In the genomic region with DNA sequence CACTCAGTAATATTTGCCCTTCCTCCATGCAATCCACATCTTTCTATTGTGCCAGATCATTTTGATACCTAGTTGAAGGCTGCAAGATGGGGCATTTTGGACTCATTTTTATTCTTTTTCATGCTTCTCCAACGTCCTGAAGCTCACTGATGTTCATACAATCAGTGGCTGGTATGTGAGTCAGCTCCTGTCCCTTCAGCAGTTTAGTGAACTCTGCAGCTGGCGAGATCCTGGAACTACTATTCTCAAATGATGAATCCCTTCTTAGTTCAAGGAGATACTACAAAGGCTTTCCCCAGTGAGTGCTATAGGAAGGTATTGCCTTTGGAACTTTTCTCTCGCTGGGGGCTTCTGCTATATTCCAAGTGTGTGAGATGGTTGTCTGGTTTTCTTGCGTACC, we compare ENCODE assay signal across 24 cellular contexts. TPM values are rescaled to one million over a fixed set of nuclear protein-coding genes. Genes with fewer than 3 reads are reported as not detected.
DNase-seq lines count a peak whose midpoint lies in the region; ATAC-seq and TF ChIP-seq lines count a peak whose summit lies in the region.
"Had no signal": no experiment of that assay in that cellular context is flagged by ENCODE, and none has a peak within 500 bp of the region (broad histone marks: within the 10 kb centered on the region; RNA-seq: fewer than 3 reads in every experiment).

No MANE protein-coding gene starts in this region.

- WGBS in IMR-90 (ENCODE audit: extremely low coverage in 2 of 2, insufficient read length in 1 of 2), 2 experiments = no CpG with 5 or more reads among the region's 4 CpGs

- no peak overlapping the region for H4K5ac ChIP-seq in IMR-90 (ENCODE audit: low read depth, low read length)

- H3K4me3 Mint-ChIP-seq in nephron progenitor cell = no peak overlapping the region
- H3K4me3 Mint-ChIP-seq: CD4-positive, alpha-beta memory T cell had no signal

- no peak overlapping the region for H3K56ac ChIP-seq in IMR-90 (ENCODE audit: extremely low read depth, insufficient read depth, low read length)

- no peak overlapping the region for H2BK20ac ChIP-seq in IMR-90 (ENCODE audit: low read depth, low read length)

- H2BK120ac ChIP-seq in IMR-90 (ENCODE audit: low read depth, low read length) = no peak overlapping the region

- peaks cover 17% of the 10 kb centered on the region for H3K9me3 Mint-ChIP-seq in nephron progenitor cell

- H4K20me1 ChIP-seq in IMR-90 (ENCODE audit: insufficient read depth, low read length) = no peaks in the 10 kb centered on the region

- dilution Hi-C loops in IMR-90 (cut with HindIII; ENCODE audit: low sequenced_read_pairs, unreplicated experiment) = no loop called here

- no peak overlapping the region for H4K91ac ChIP-seq in IMR-90 (ENCODE audit: insufficient read depth, low read depth, low read length)

- H3K27ac ChIP-seq in IMR-90 (ENCODE audit: insufficient read depth, low read length) = no peak overlapping the region
- no peak overlapping the region for H3K27ac ChIP-seq in brain microvascular endothelial cell
- H3K27ac ChIP-seq: PC-9, RWPE1 had no signal

- H2BK15ac ChIP-seq in IMR-90 (ENCODE audit: low read depth, low read length) = no peak overlapping the region

- H3K4me2 ChIP-seq in IMR-90 (ENCODE audit: low read depth, low read length) = no peak overlapping the region; the same call in 1 of the 2 replicates
- H3K4me2 ChIP-seq: PC-9 had no signal

- no peaks in the 10 kb centered on the region for H3K9me1 ChIP-seq in IMR-90 (ENCODE audit: insufficient read depth, low read length)

- no peak overlapping the region for H3K4ac ChIP-seq in IMR-90 (ENCODE audit: low read depth, low read length)

- BruUV-seq in IMR-90 (replicated peaks; lab: Mats Ljungman, UMichigan) = no TSS peak

- TF ChIP-seq POLR2A in IMR-90 (IDR thresholded peaks at IDR 0.05; ENCODE audit: low read depth, low read length) = no peak

- TF ChIP-seq CTCF in IMR-90 (conservative IDR thresholded peaks at IDR 0.05; ENCODE audit: low read depth, low read length) = no peak
- TF ChIP-seq CTCF in brain microvascular endothelial cell (IDR thresholded peaks at IDR 0.05; ENCODE audit: low read depth, low read length, missing control alignments) = no peak
- no peak for TF ChIP-seq CTCF in nephron progenitor cell (IDR thresholded peaks at IDR 0.05)

- no peaks in the 10 kb centered on the region for H3K79me1 ChIP-seq in IMR-90 (ENCODE audit: low read depth in 1 of 2, low read length in 2 of 2)

- in situ Hi-C loops in IMR-90 (cut with MboI; ENCODE audit: low sequenced_read_pairs) = no loop called here
- in situ Hi-C loops in brain microvascular endothelial cell (cut with HindIII; ENCODE audit: low pct_ligation_motif_present, low sequenced_read_pairs) = no loop called here

- H3K36me3 Mint-ChIP-seq in nephron progenitor cell (ENCODE audit: low read depth) = no peaks in the 10 kb centered on the region
- H3K36me3 Mint-ChIP-seq: CD4-positive, alpha-beta memory T cell had no signal

- no peak overlapping the region for H2AK9ac ChIP-seq in IMR-90 (replicated peaks; ENCODE audit: low read depth, low read length, poor library complexity)

- H3K4me1 Mint-ChIP-seq in nephron progenitor cell = peaks cover 13% of the 10 kb centered on the region
- H3K4me1 Mint-ChIP-seq: CD4-positive, alpha-beta memory T cell had no signal

- no peak overlapping the region for H3K14ac ChIP-seq in IMR-90 (replicated peaks; ENCODE audit: low read depth, low read length)

- H3K27me3 Mint-ChIP-seq in nephron progenitor cell (ENCODE audit: low read depth, poor library complexity) = peaks cover 6% of the 10 kb centered on the region

- no peak overlapping the region for H3K27ac Mint-ChIP-seq in nephron progenitor cell
- H3K27ac Mint-ChIP-seq: CD4-positive, alpha-beta memory T cell had no signal

- H3K27me3 ChIP-seq in IMR-90 (ENCODE audit: control insufficient read depth, insufficient read depth, low read length) = peaks cover 6% of the 10 kb centered on the region; the same call in 1 of the 2 replicates
- H3K27me3 ChIP-seq in brain microvascular endothelial cell (replicated peaks) = no peaks in the 10 kb centered on the region

- peak; percentile 38 for ATAC-seq in IMR-90 (ENCODE audit: low read depth)
- no peak for ATAC-seq in GM21360 (IDR thresholded peaks at IDR 0.05; ENCODE audit: unreplicated experiment)
- ATAC-seq: HepG2, K562 had no signal

- no peak overlapping the region for H3K4me3 ChIP-seq in IMR-90 (ENCODE audit: insufficient read depth, low read depth, low read length)
- H3K4me3 ChIP-seq in brain microvascular endothelial cell (ENCODE audit: low read depth, low read length) = no peak overlapping the region
- H3K4me3 ChIP-seq: K562, PC-9 had no signal

- no peak overlapping the region for H2AFZ ChIP-seq in IMR-90 (replicated peaks; ENCODE audit: low read length, poor library complexity)
- H2AFZ ChIP-seq: PC-9 had no signal

- no peak overlapping the region for H3K9ac ChIP-seq in IMR-90 (ENCODE audit: low read depth, low read length)

- H3K4me1 ChIP-seq in IMR-90 (ENCODE audit: control insufficient read depth, insufficient read depth, low read length) = peaks cover 2% of the 10 kb centered on the region

- no peak for TF ChIP-seq RAD21 in IMR-90 (IDR thresholded peaks at IDR 0.05; ENCODE audit: low read length)

- intact Hi-C loops in IMR-90 (cut with micrococcal nuclease) = loop anchor here (5.0 kb wide), 1 partner anchor 60 kb away; no protein-coding TSS in a partner anchor

- H3K18ac ChIP-seq in IMR-90 (ENCODE audit: low read depth, low read length) = no peak overlapping the region

- H4K8ac ChIP-seq in IMR-90 (ENCODE audit: low read depth in 2 of 2, low read length in 2 of 2) = no peak overlapping the region

- H3K23ac ChIP-seq in IMR-90 (ENCODE audit: low read depth, low read length) = no peak overlapping the region

- POLR2A ChIA-PET in IMR-90 (lab: Charles Lee; ENCODE audit: unreplicated experiment) = no interaction called here

- H2BK5ac ChIP-seq in IMR-90 (ENCODE audit: low read depth, low read length, poor library complexity, severe bottlenecking) = no peak overlapping the region

- CTCF ChIA-PET in IMR-90 (lab: Yijun Ruan, JAX) = no interaction called here

- H3K9me3 ChIP-seq in IMR-90 (ENCODE audit: control insufficient read depth, insufficient read depth, low read length) = peaks cover 6% of the 10 kb centered on the region; the same call in 1 of the 2 replicates

- no peaks in the 10 kb centered on the region for H3K36me3 ChIP-seq in IMR-90 (ENCODE audit: control insufficient read depth, insufficient read depth, low read length)
- H3K36me3 ChIP-seq in brain microvascular endothelial cell (replicated peaks) = no peaks in the 10 kb centered on the region

- DNase-seq in AG08396 (ENCODE audit: low spot score) = peak; percentile 35
- DNase-seq in IMR-90 = peak; percentile 56
- DNase-seq in brain microvascular endothelial cell = peak; percentile 39
- peak; percentile 56 for DNase-seq in kidney tubule cell (ENCODE audit: low spot score)
- DNase-seq in nephron progenitor cell = no peak
- no peak for DNase-seq in NCI-H1417 treated with DMSO at 0.1 percent for 48 hours (lab: John Stamatoyannopoulos, UW)
- no peak for DNase-seq in activated T-cell treated with anti-CD3 and anti-CD28 coated beads, Interleukin-2, amount 50 U/mL, for 1 hour
- DNase-seq: 8988T; AML-193; C1 segment of cervical spinal cord; CD4-positive, alpha-beta memory T cell; COR-L47; DMS53; Kasumi-1; NCI-H1694; NCI-H2081; NCI-H2227 treated with DMSO at 0.1 percent for 48 hours; NCI-H526 treated with DMSO at 0.1 percent for 48 hours; PC-9; SHP77 had no signal

- H2AK5ac ChIP-seq in IMR-90 (ENCODE audit: low read depth, low read length) = no peak overlapping the region

TF ChIP-seq in IMR-90, 13 proteins besides CTCF, POLR2A, EP300 and RAD21:
- TF ChIP-seq MAZ (IDR thresholded peaks at IDR 0.05; ENCODE audit: borderline replicate concordance, low read depth, low read length) (no peak), RCOR1 (IDR thresholded peaks at IDR 0.05; ENCODE audit: insufficient replicate concordance, low read length) (no peak), RFX5 (IDR thresholded peaks at IDR 0.05; ENCODE audit: low read depth, low read length) (no peak), FOS (IDR thresholded peaks at IDR 0.05; ENCODE audit: low read depth, low read length) (no peak), MAFK (IDR thresholded peaks at IDR 0.05; ENCODE audit: low read depth, low read length) (no peak), CHD1 (IDR thresholded peaks at IDR 0.05; ENCODE audit: low read depth, low read length) (no peak), CEBPB (IDR thresholded peaks at IDR 0.05; ENCODE audit: low read depth, low read length) (no peak), MXI1 (IDR thresholded peaks at IDR 0.05; ENCODE audit: borderline replicate concordance, low read depth, low read length) (no peak), BHLHE40 (IDR thresholded peaks at IDR 0.05; ENCODE audit: low read depth, low read length) (no peak), USF2 (IDR thresholded peaks at IDR 0.05; ENCODE audit: low read depth, low read length) (no peak), SMC3 (IDR thresholded peaks at IDR 0.05; ENCODE audit: low read depth, low read length) (no peak)
- TF ChIP-seq, protein P1, sequence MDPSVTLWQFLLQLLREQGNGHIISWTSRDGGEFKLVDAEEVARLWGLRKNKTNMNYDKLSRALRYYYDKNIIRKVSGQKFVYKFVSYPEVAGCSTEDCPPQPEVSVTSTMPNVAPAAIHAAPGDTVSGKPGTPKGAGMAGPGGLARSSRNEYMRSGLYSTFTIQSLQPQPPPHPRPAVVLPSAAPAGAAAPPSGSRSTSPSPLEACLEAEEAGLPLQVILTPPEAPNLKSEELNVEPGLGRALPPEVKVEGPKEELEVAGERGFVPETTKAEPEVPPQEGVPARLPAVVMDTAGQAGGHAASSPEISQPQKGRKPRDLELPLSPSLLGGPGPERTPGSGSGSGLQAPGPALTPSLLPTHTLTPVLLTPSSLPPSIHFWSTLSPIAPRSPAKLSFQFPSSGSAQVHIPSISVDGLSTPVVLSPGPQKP (IDR thresholded peaks at IDR 0.05; ENCODE audit: borderline replicate concordance, low read depth, low read length) = no peak
TF ChIP-seq in IMR-90: peak in this region for 0.

RNA-seq across cellular contexts. Expression of gene CCDC149, which starts 9.6 kb away (rescaled TPM):
- 7.0 and 8.3 TPM in 2 replicates for total RNA-seq in IMR-90 (2012; rRNA removed)
- polyA plus RNA-seq in IMR-90 (2012; rRNA removed) = 4.8 and 6.7 TPM in 2 replicates
- polyA plus RNA-seq in IMR-90 (2012; cell fraction: cytosol; rRNA removed) = 2.1 and 3.1 TPM in 2 replicates
- polyA plus RNA-seq in IMR-90 (2012; cell fraction: nucleus; rRNA removed; ENCODE audit: low replicate concordance) = 4.5 and 11.7 TPM in 2 replicates

Comparison
In these comparisons a context has a peak if more than half of its experiments do, and no peak if none do; other contexts are left out.
1. DNase-seq: peak in AG08396 (single experiment), IMR-90 (single experiment), brain microvascular endothelial cell (single experiment) and kidney tubule cell (single experiment); none in nephron progenitor cell (single experiment), NCI-H1417 treated with DMSO at 0.1 percent for 48 hours (single experiment) and activated T-cell treated with anti-CD3 and anti-CD28 coated beads, Interleukin-2, amount 50 U/mL, for 1 hour (single experiment).